ENCODE assay signal across 1 cellular context in genomic region chr22:41668971-41669911, GRCh38.
TF ChIP-seq lines count a peak whose summit lies in the region.

No MANE protein-coding gene starts in this region.

TF ChIP-seq in IMR-90, 13 proteins besides CTCF, POLR2A, EP300 and RAD21:
- peak; percentile 32; the same call in 1 of the 2 replicates for TF ChIP-seq CEBPB (IDR thresholded peaks at IDR 0.05; ENCODE audit: low read depth, low read length)
- no peak for TF ChIP-seq MAFK (IDR thresholded peaks at IDR 0.05; ENCODE audit: low read depth, low read length)
TF ChIP-seq in IMR-90: peak in this region for 1.
